Comparison of ENCODE assay signal across 2 cellular contexts in genomic region chr3:191345334-191345733, GRCh38.
TF ChIP-seq lines count a peak whose summit lies in the region.

No MANE protein-coding gene starts in this region.

TF ChIP-seq in GM23338, 12 proteins besides CTCF, POLR2A, EP300 and RAD21:
- no peak for TF ChIP-seq ZNF462 (CRISPR knock-in tag; IDR thresholded peaks at IDR 0.05)
- no peak for TF ChIP-seq STAT1 (IDR thresholded peaks at IDR 0.05; ENCODE audit: unreplicated experiment)
- TF ChIP-seq POLR2AphosphoS5 (IDR thresholded peaks at IDR 0.05; ENCODE audit: low read depth) = no peak
- no peak for TF ChIP-seq EZH2phosphoT487 (IDR thresholded peaks at IDR 0.05; ENCODE audit: unreplicated experiment)
- no peak for TF ChIP-seq EZH2 (IDR thresholded peaks at IDR 0.05; ENCODE audit: low read depth, unreplicated experiment)
- TF ChIP-seq ZNF331 (CRISPR knock-in tag; IDR thresholded peaks at IDR 0.05; ENCODE audit: low read depth) = no peak
- no peak for TF ChIP-seq CREB1 (CRISPR knock-in tag; IDR thresholded peaks at IDR 0.05; ENCODE audit: low read depth)
- TF ChIP-seq JUNB (IDR thresholded peaks at IDR 0.05; ENCODE audit: unreplicated experiment) = no peak
- TF ChIP-seq NANOG (IDR thresholded peaks at IDR 0.05; ENCODE audit: borderline replicate concordance) = no peak
- TF ChIP-seq ZNF114 (CRISPR knock-in tag; IDR thresholded peaks at IDR 0.05) = no peak
- TF ChIP-seq ETS1 (IDR thresholded peaks at IDR 0.05) = no peak
- no peak for TF ChIP-seq REST (IDR thresholded peaks at IDR 0.05; ENCODE audit: unreplicated experiment)

TF ChIP-seq in K562, 482 proteins besides CTCF, POLR2A, EP300 and RAD21:
- no peak for TF ChIP-seq THAP12 (CRISPR knock-in tag; IDR thresholded peaks at IDR 0.05)
- TF ChIP-seq ZNF316 (IDR thresholded peaks at IDR 0.05) = peak; percentile 71
- 0 out of 2 replicates have a peak, but pooled peaks have one; percentile 20 for TF ChIP-seq FOSL1 (tag; conservative IDR thresholded peaks at IDR 0.05)
- TF ChIP-seq C11orf30 (IDR thresholded peaks at IDR 0.05; ENCODE audit: low read depth) = peak; percentile 39; the same call in 1 of the 2 replicates
- TF ChIP-seq MAFG (tag; conservative IDR thresholded peaks at IDR 0.05) = peak; percentile 53
